In the genomic region with DNA sequence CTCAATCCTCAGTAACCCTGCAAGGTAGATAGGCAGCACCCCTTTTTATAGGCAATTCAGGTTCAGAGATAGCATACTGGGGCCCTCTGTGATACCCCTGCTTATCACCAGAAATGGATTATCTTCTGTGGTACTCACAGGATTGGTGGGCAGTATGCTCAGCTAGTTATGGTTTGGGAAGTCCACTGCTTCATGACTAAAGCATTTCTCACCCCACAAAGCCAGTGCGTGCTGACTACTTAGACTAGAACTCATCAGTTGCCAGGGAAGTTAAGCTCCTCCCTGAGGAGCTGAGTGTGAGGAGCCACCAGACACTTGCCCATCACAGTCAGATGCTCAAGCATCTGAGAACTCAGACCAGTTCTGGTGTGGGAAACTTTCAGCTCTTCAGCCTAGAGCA, we compare ENCODE assay signal across 9 cellular contexts.
DNase-seq lines count a peak whose midpoint lies in the region; ATAC-seq and TF ChIP-seq lines count a peak whose summit lies in the region.
"Had no signal": no experiment of that assay in that cellular context is flagged by ENCODE, and none has a peak within 500 bp of the region (broad histone marks: within the 10 kb centered on the region; RNA-seq: fewer than 3 reads in every experiment).

No MANE protein-coding gene starts in this region.

- H3K4me1 ChIP-seq in spleen = peaks cover 0 to 7% (median 0%) of the 10 kb centered on the region in 6 donors

- CTCF ChIA-PET in AG04450 (lab: Charles Lee) = interaction anchor here (1.4 to 2.5 kb wide), 2 partner anchors 73 to 151 kb away, joined by 4 to 8 read pairs; no protein-coding TSS in a partner anchor

- DNase-seq in AG04450 (ENCODE audit: low read depth, low spot score) (peak; percentile 59), RKO (ENCODE audit: low spot score) (peak; percentile 86), foreskin fibroblast (peak; percentile 77 to 88), spleen (no peak), ecto neural progenitor cell (ENCODE audit: low spot score) (no peak), NCI-H146 (lab: John Stamatoyannopoulos, UW) (no peak)
- DNase-seq: effector CD4-positive, alpha-beta T cell had no signal

- H3K27ac ChIP-seq in AG04450 (ENCODE audit: low read depth, low read length) (no peak overlapping the region), spleen (no peak overlapping the region)

- no peak for TF ChIP-seq POLR2A in spleen (IDR thresholded peaks at IDR 0.05)

- ATAC-seq in GM18868 (IDR thresholded peaks at IDR 0.05; ENCODE audit: unreplicated experiment) = peak; percentile 64
- no peak for ATAC-seq in GM21528 (IDR thresholded peaks at IDR 0.05; ENCODE audit: low FRiP score, unreplicated experiment)

- H3K36me3 ChIP-seq in spleen = peaks cover 0 to 28% (median 12%) of the 10 kb centered on the region in 6 donors

- no peaks in the 10 kb centered on the region; the same call in 1 of the 2 replicates for H3K9me3 ChIP-seq in AG04450 (ENCODE audit: control insufficient read depth, insufficient read depth, low read length)
- peaks cover 0 to 9% (median 0%) of the 10 kb centered on the region in 8 donors for H3K9me3 ChIP-seq in spleen

- intact Hi-C loops in spleen (cut with DNase I; ENCODE audit: low total_unique reads) = no loop called here

- H3K4me3 ChIP-seq in AG04450 (ENCODE audit: low read depth, low read length) (no peak overlapping the region), foreskin fibroblast (ENCODE audit: low read depth in 1 of 2, low read length in 2 of 2) (no peak overlapping the region), spleen (no peak overlapping the region)

- TF ChIP-seq CTCF in AG04450 (IDR thresholded peaks at IDR 0.05; ENCODE audit: low read depth, low read length) (no peak), foreskin fibroblast (IDR thresholded peaks at IDR 0.05; ENCODE audit: low read depth, low read length) (no peak), spleen (IDR thresholded peaks at IDR 0.05 in 8 of 11, conservative IDR thresholded peaks at IDR 0.05 in 3 of 11) (no peak)

- no peaks in the 10 kb centered on the region for H3K27me3 ChIP-seq in AG04450 (ENCODE audit: control insufficient read depth, insufficient read depth, low read length)
- no peaks in the 10 kb centered on the region for H3K27me3 ChIP-seq in spleen (replicated peaks in 1 of 7)

- 57 to 75% (median 71%) methylated on average over 1 of the region's 1 CpG for WGBS in spleen, 5 donors

- POLR2A ChIA-PET in AG04450 (lab: Yijun Ruan, JAX) = interaction anchor here (0.6 to 1.5 kb wide), 3 partner anchors 10 to 76 kb away, joined by 3 read pairs; no protein-coding TSS in a partner anchor

Comparison
In these comparisons a context has a peak if more than half of its experiments do, and no peak if none do; other contexts are left out.
1. DNase-seq: peak in AG04450 (single experiment), RKO (single experiment) and foreskin fibroblast (2 of 2); none in spleen (single experiment), ecto neural progenitor cell (single experiment) and NCI-H146 (single experiment).